29 cellular contexts compared by ENCODE assay signal in genomic region chr16:80742331-80742730, GRCh38.
"Had no signal": no experiment of that assay in that cellular context is flagged by ENCODE, and none has a peak within 500 bp of the region (broad histone marks: within the 10 kb centered on the region; RNA-seq: fewer than 3 reads in every experiment).

No MANE protein-coding gene starts in this region.

- H3K27ac Mint-ChIP-seq: dendritic cell treated with granulocyte-macrophage colony-stimulating factor and Interleukin-4, amounts not matched to agents 40 ng/mL and 50 ng/mL, for 4 days; endodermal cell; naive thymus-derived CD8-positive, alpha-beta T cell; progenitor cell of endocrine pancreas had no signal

- DNase-seq: effector CD8-positive, alpha-beta T cell; endodermal cell; foreskin fibroblast; gastrocnemius medialis; head of caudate nucleus; left ventricle myocardium superior; lower lobe of right lung; naive thymus-derived CD8-positive, alpha-beta T cell; stimulated activated CD4-positive, alpha-beta T cell treated with anti-CD3 and anti-CD28 coated beads, Interleukin-12 subunit alpha, Interleukin-12 subunit beta, amount 100 ng/mL, for 4 hours; stimulated activated CD4-positive, alpha-beta T cell treated with anti-CD3 and anti-CD28 coated beads, Interleukin-1b, Interleukin-23, amount 100 ng/mL, for 48 hours; stimulated activated CD4-positive, alpha-beta T cell treated with anti-CD3 and anti-CD28 coated beads, Interleukin-4, amount 100 ng/mL, for 1 hour; stimulated activated CD8-positive, alpha-beta memory T cell treated with anti-CD3 and anti-CD28 coated beads, Interleukin-4, amount 100 ng/mL, for 48 hours; stimulated activated naive CD4-positive, alpha-beta T cell; substantia nigra; upper lobe of left lung; uterus had no signal

- H3K27me3 ChIP-seq: gastrocnemius medialis, neutrophil, tibial nerve, upper lobe of left lung, uterus had no signal

- H3K27me3 Mint-ChIP-seq: dendritic cell treated with granulocyte-macrophage colony-stimulating factor and Interleukin-4, amounts not matched to agents 40 ng/mL and 50 ng/mL, for 4 days; naive thymus-derived CD8-positive, alpha-beta T cell; progenitor cell of endocrine pancreas had no signal

- H2AFZ ChIP-seq: parathyroid adenoma had no signal

- H3K27ac ChIP-seq: epithelial cell of prostate, gastrocnemius medialis, lower lobe of right lung, neutrophil, parathyroid adenoma, thoracic aorta, tibial nerve, upper lobe of left lung, uterus had no signal

- H3K36me3 ChIP-seq: gastrocnemius medialis, lower lobe of right lung, thoracic aorta, tibial nerve, upper lobe of left lung, uterus had no signal

- FAIRE-seq: colon, keratinocyte had no signal

- H3K4me1 ChIP-seq: gastrocnemius medialis, lower lobe of right lung, parathyroid adenoma, upper lobe of left lung, uterus had no signal

- H3K79me2 ChIP-seq: parathyroid adenoma had no signal

- H3K4me2 ChIP-seq: smooth muscle cell had no signal

- H3K4me3 Mint-ChIP-seq: dendritic cell treated with granulocyte-macrophage colony-stimulating factor and Interleukin-4, amounts not matched to agents 40 ng/mL and 50 ng/mL, for 4 days; endodermal cell; naive thymus-derived CD8-positive, alpha-beta T cell; neural crest cell had no signal

- H3K9me3 ChIP-seq: gastrocnemius medialis, neutrophil, upper lobe of left lung, uterus had no signal

- H3K4me3 ChIP-seq: gastrocnemius medialis, lower lobe of right lung, smooth muscle cell, thoracic aorta, tibial nerve, upper lobe of left lung, uterus had no signal

- H3K9ac ChIP-seq: parathyroid adenoma had no signal

- ATAC-seq: esophagus mucosa; gastrocnemius medialis; left ventricle myocardium superior; lower lobe of right lung; naive thymus-derived CD8-positive, alpha-beta T cell; sciatic nerve had no signal

- H3K4me1 Mint-ChIP-seq: endodermal cell, neural crest cell had no signal
